ENCODE assay signal across 30 cellular contexts in genomic region chr12:109481863-109482262, GRCh38. TPM values are rescaled to one million over a fixed set of nuclear protein-coding genes. Genes with fewer than 3 reads are reported as not detected.
A peak's percentile ranks its signal among the peaks of the same experiment; 100 is the strongest.
DNase-seq lines count a peak whose midpoint lies in the region; ATAC-seq, FAIRE-seq and TF ChIP-seq lines count a peak whose summit lies in the region.
"Had no signal": no experiment of that assay in that cellular context is flagged by ENCODE, and none has a peak within 500 bp of the region (broad histone marks: within the 10 kb centered on the region; RNA-seq: fewer than 3 reads in every experiment).

No MANE protein-coding gene starts in this region.

- no peaks in the 10 kb centered on the region for H3K4me1 Mint-ChIP-seq in MCF 10A (ENCODE audit: insufficient read depth, unreplicated experiment)

- in situ Hi-C loops in K562 (cut with MboI), result no loop called here

- DNase-seq in K562 (ENCODE audit: extremely low read depth in 1 of 4, low spot score in 3 of 4), result no peak
- no peak for DNase-seq in MCF 10A (ENCODE audit: unreplicated experiment)
- DNase-seq: 8988T; ACHN; AML-193; BE2C; C1 segment of cervical spinal cord; Caco-2; Calu3; CD4-positive, alpha-beta memory T cell; CD4-positive, alpha-beta T cell; CD4-positive, CD25-positive, alpha-beta regulatory T cell; CD8-positive, alpha-beta memory T cell; CD8-positive, alpha-beta T cell; COR-L47; DMS 273 treated with DMSO at 0.1 percent for 48 hours; DMS153; DMS79; DMS79 treated with DMSO at 0.1 percent for 48 hours; DND-41; EL had no signal

- no peaks in the 10 kb centered on the region for H3K9me1 ChIP-seq in K562 (ENCODE audit: control insufficient read depth, insufficient read depth, low read length)

- WGBS in K562 (ENCODE audit: insufficient coverage, low coverage, missing lambda C conversion rate), result 63% methylated on average over 1 of the region's 1 CpG

- TF ChIP-seq CTCF in K562 (IDR thresholded peaks at IDR 0.05 in 2 of 3, conservative IDR thresholded peaks at IDR 0.05 in 1 of 3; ENCODE audit: insufficient read depth in 2 of 3, low read depth in 1 of 3, low read length in 3 of 3), result no peak
- no peak for TF ChIP-seq CTCF in MCF 10A (IDR thresholded peaks at IDR 0.05; ENCODE audit: unreplicated experiment)

- no peak for FAIRE-seq in K562 (lab: Jason Lieb, UNC)
- FAIRE-seq: A204.1, A549, D721Med had no signal

- peaks cover 22% of the 10 kb centered on the region for H3K79me2 ChIP-seq in K562 (ENCODE audit: control insufficient read depth, insufficient read depth, low read length)

- CTCF ChIA-PET in K562 (lab: Yijun Ruan, JAX; ENCODE audit: low intra/inter-chr PET ratio) (no interaction called here), MCF 10A (lab: Yijun Ruan, JAX) (interaction anchor here (1.4 kb wide), 1 partner anchor 54 kb away, joined by 3 read pairs; no protein-coding TSS in a partner anchor)

- TF ChIP-seq EP300 in K562 (IDR thresholded peaks at IDR 0.05; ENCODE audit: low read length), result no peak

- TF ChIP-seq POLR2A in K562 (conservative IDR thresholded peaks at IDR 0.05), result no peak

- H3K36me3 Mint-ChIP-seq in MCF 10A (ENCODE audit: insufficient read depth, unreplicated experiment), result peaks cover 46% of the 10 kb centered on the region

- TF ChIP-seq RAD21 in K562 (CRISPR knock-in tag; conservative IDR thresholded peaks at IDR 0.05 in 1 of 2, IDR thresholded peaks at IDR 0.05 in 1 of 2), result no peak

- no peak overlapping the region for H3K27ac ChIP-seq in K562 (ENCODE audit: extremely low read depth, low read depth, low read length)
- H3K27ac ChIP-seq: 22Rv1; A549; BLaER1; BLaER1 treated with 17β-estradiol and CSF1 and Interleukin-3, amounts not matched to agents 10 nM and 100 nM; C4-2B had no signal

- no peaks in the 10 kb centered on the region for H4K20me1 ChIP-seq in K562 (replicated peaks; ENCODE audit: control insufficient read depth, insufficient read depth, low read length)
- H4K20me1 ChIP-seq: BLaER1 had no signal

- no peak overlapping the region for H3K27ac Mint-ChIP-seq in MCF 10A (ENCODE audit: low read depth, unreplicated experiment)
- H3K27ac Mint-ChIP-seq: B cell; CD14-positive monocyte; CD4-positive, alpha-beta T cell; CD4-positive, CD25-positive, alpha-beta regulatory T cell; CD8-positive, alpha-beta T cell had no signal

- intact Hi-C loops in K562 (cut with micrococcal nuclease) (no loop called here), MCF 10A (cut with micrococcal nuclease) (no loop called here)

- no peaks in the 10 kb centered on the region for H3K9me3 ChIP-seq in K562 (replicated peaks; ENCODE audit: control insufficient read depth, insufficient read depth, low read depth, low read length)
- H3K9me3 ChIP-seq: A549; BE2C; BLaER1; BLaER1 treated with 17β-estradiol and CSF1 and Interleukin-3, amounts not matched to agents 10 nM and 100 nM; Caco-2 had no signal

- no peak overlapping the region for H3K4me3 ChIP-seq in K562
- H3K4me3 ChIP-seq: A549; BLaER1; BLaER1 treated with 17β-estradiol and CSF1 and Interleukin-3, amounts not matched to agents 10 nM and 100 nM had no signal

- no TSS peak for BruUV-seq in K562 (replicated peaks; lab: Mats Ljungman, UMichigan)
- BruUV-seq in MCF 10A (replicated peaks; lab: Mats Ljungman, UMichigan), result no TSS peak

- H2AFZ ChIP-seq in K562 (ENCODE audit: low read depth, low read length), result no peak overlapping the region

- POLR2A ChIA-PET in K562 (lab: Yijun Ruan, JAX), result no interaction called here
- POLR2A ChIA-PET in MCF 10A (lab: Yijun Ruan, JAX), result no interaction called here

- no peak overlapping the region for H3K9ac ChIP-seq in K562 (ENCODE audit: insufficient read depth in 1 of 2, low read depth in 2 of 2, low read length in 2 of 2)
- H3K9ac ChIP-seq: BLaER1; BLaER1 treated with 17β-estradiol and CSF1 and Interleukin-3, amounts not matched to agents 10 nM and 100 nM had no signal

- ATAC-seq in K562, result no peak
- ATAC-seq: A549; CD8-positive, alpha-beta T cell had no signal

- no peaks in the 10 kb centered on the region for H3K27me3 ChIP-seq in K562 (ENCODE audit: control insufficient read depth in 2 of 2, insufficient read depth in 2 of 2, low read length in 2 of 2)
- H3K27me3 ChIP-seq: BE2C; BLaER1; BLaER1 treated with 17β-estradiol and CSF1 and Interleukin-3, amounts not matched to agents 10 nM and 100 nM had no signal

- H3K27me3 Mint-ChIP-seq in MCF 10A (ENCODE audit: insufficient read depth, unreplicated experiment), result no peaks in the 10 kb centered on the region
- H3K27me3 Mint-ChIP-seq: B cell; CD4-positive, alpha-beta memory T cell; CD4-positive, alpha-beta T cell; CD8-positive, alpha-beta memory T cell had no signal

- H3K36me3 ChIP-seq in K562 (ENCODE audit: control insufficient read depth, insufficient read depth, low read length), result peaks cover 34% of the 10 kb centered on the region; the same call in 2 of the 3 replicates

- no peak overlapping the region for H3K4me2 ChIP-seq in K562 (ENCODE audit: insufficient read depth, low read length)
- H3K4me2 ChIP-seq: A549; BLaER1; BLaER1 treated with 17β-estradiol and CSF1 and Interleukin-3, amounts not matched to agents 10 nM and 100 nM had no signal

- H3K4me3 Mint-ChIP-seq in MCF 10A (ENCODE audit: unreplicated experiment), result no peak overlapping the region
- H3K4me3 Mint-ChIP-seq: B cell; CD14-positive monocyte; CD4-positive, alpha-beta memory T cell; CD4-positive, alpha-beta T cell; CD8-positive, alpha-beta T cell had no signal

- H3K9me3 Mint-ChIP-seq in MCF 10A (ENCODE audit: unreplicated experiment), result no peaks in the 10 kb centered on the region
- H3K9me3 Mint-ChIP-seq: CD14-positive monocyte; CD4-positive, alpha-beta memory T cell; CD4-positive, alpha-beta T cell; CD4-positive, CD25-positive, alpha-beta regulatory T cell; CD8-positive, alpha-beta memory T cell; CD8-positive, alpha-beta T cell had no signal

- H3K4me1 ChIP-seq in K562 (replicated peaks in 1 of 2; ENCODE audit: control insufficient read depth in 2 of 2, insufficient read depth in 2 of 2, low read length in 2 of 2), result peaks cover 3 to 4% of the 10 kb centered on the region in 2 experiments; a peak in 1 of 5 replicates
- H3K4me1 ChIP-seq: BE2C had no signal

TF ChIP-seq in K562, 482 proteins besides CTCF, POLR2A, EP300 and RAD21:
- TF ChIP-seq ZNF507 (tag; conservative IDR thresholded peaks at IDR 0.05) (no peak), DACH1 (IDR thresholded peaks at IDR 0.05; ENCODE audit: partially characterized antibody) (peak; percentile 58)

RNA-seq across cellular contexts. Expression of gene UBE3B, which starts 4.4 kb away (rescaled TPM):
- total RNA-seq in K562 (2011; cell fraction: chromatin; rRNA removed; ENCODE audit: low replicate concordance), result 126 and 128 TPM in 2 replicates
- total RNA-seq in K562 (2011; cell fraction: nucleolus; rRNA removed), result 54.6 and 61.0 TPM in 2 replicates
- total RNA-seq in K562 (2011; cell fraction: nucleoplasm; rRNA removed), result 70.8 and 93.3 TPM in 2 replicates
- 16.2 and 19.8 TPM in 2 replicates for total RNA-seq in K562 (2014; rRNA removed)
- total RNA-seq in K562 (2014; rRNA removed; fragmentation: Illumina TruSeq; extraction: Trizol), result 12.2 and 13.8 TPM in 2 replicates
- total RNA-seq in K562 (2015; rRNA removed; fragmentation: Illumina TruSeq; extraction: Trizol), result 11.5 and 11.6 TPM in 2 replicates
- total RNA-seq in K562 (2021), result 18.7 and 21.8 TPM in 2 replicates
- polyA plus RNA-seq in K562 (2011; rRNA removed), result 23.6 and 28.5 TPM in 2 replicates
- polyA plus RNA-seq in K562 (2011; cell fraction: cytosol; rRNA removed), result 11.8 and 17.3 TPM in 2 replicates
- polyA plus RNA-seq in K562 (2011; cell fraction: nucleus; rRNA removed), result 102 and 103 TPM in 2 replicates
- 13.6 and 18.2 TPM in 2 replicates for polyA plus RNA-seq in K562 (2012)
- polyA plus RNA-seq in K562 (2014; fragmentation: Illumina TruSeq; extraction: Trizol), result 14.8 and 17.1 TPM in 2 replicates
- polyA plus RNA-seq in K562 (2014; fragmentation: Nextera tagmentation; extraction: Ambion mirVana), result 1 to 10 TPM; 7.6 to 8.1 TPM
- polyA plus RNA-seq in K562 (2014; rRNA removed), result 15.5 and 22.1 TPM in 2 replicates
- polyA minus RNA-seq in K562 (2011; rRNA and poly(A)+ RNA removed), result 49.4 and 50.7 TPM in 2 replicates
- polyA minus RNA-seq in K562 (2011; cell fraction: cytosol; rRNA and poly(A)+ RNA removed), result 18.0 and 22.2 TPM in 2 replicates
- polyA minus RNA-seq in K562 (2011; cell fraction: nucleus; rRNA and poly(A)+ RNA removed), result 56.4 and 98.5 TPM in 2 replicates
- total RNA-seq in MCF 10A (2022), result 38.6 and 40.0 TPM in 2 replicates

RNA-seq across cellular contexts. Expression of gene KCTD10, which starts 4.8 kb away (rescaled TPM):
- total RNA-seq in K562 (2011; cell fraction: chromatin; rRNA removed; ENCODE audit: low replicate concordance), result 70.7 and 115 TPM in 2 replicates
- total RNA-seq in K562 (2011; cell fraction: nucleolus; rRNA removed), result 74.2 and 80.5 TPM in 2 replicates
- total RNA-seq in K562 (2011; cell fraction: nucleoplasm; rRNA removed), result 83.2 and 88.9 TPM in 2 replicates
- total RNA-seq in K562 (2014; rRNA removed) (10.1 and 22.7 TPM in 2 replicates), K562 (2014; rRNA removed; fragmentation: Illumina TruSeq; extraction: Trizol) (13.3 and 16.7 TPM in 2 replicates), K562 (2015; rRNA removed; fragmentation: Illumina TruSeq; extraction: Trizol) (14.9 and 15.7 TPM in 2 replicates), K562 (2021) (20.4 and 24.1 TPM in 2 replicates), MCF 10A (2022) (44.9 and 45.7 TPM in 2 replicates)
- polyA plus RNA-seq in K562 (2011; rRNA removed) (37.5 and 40.7 TPM in 2 replicates), K562 (2014; fragmentation: Illumina TruSeq; extraction: Trizol) (19.2 and 25.9 TPM in 2 replicates), K562 (2014; fragmentation: Nextera tagmentation; extraction: Ambion mirVana) (10 to 100 TPM in 1 of 2 experiments, 1 to 10 TPM in 1; 1.9 to 12.3 TPM), K562 (2014; rRNA removed) (19.1 and 21.8 TPM in 2 replicates)
- 38.5 and 40.1 TPM in 2 replicates for polyA plus RNA-seq in K562 (2011; cell fraction: cytosol; rRNA removed)
- polyA plus RNA-seq in K562 (2011; cell fraction: nucleus; rRNA removed), result 56.0 and 66.5 TPM in 2 replicates
- 15.0 and 18.6 TPM in 2 replicates for polyA plus RNA-seq in K562 (2012)
- 63.9 and 66.3 TPM in 2 replicates for polyA minus RNA-seq in K562 (2011; rRNA and poly(A)+ RNA removed)
- 26.6 and 27.7 TPM in 2 replicates for polyA minus RNA-seq in K562 (2011; cell fraction: cytosol; rRNA and poly(A)+ RNA removed)
- polyA minus RNA-seq in K562 (2011; cell fraction: nucleus; rRNA and poly(A)+ RNA removed), result 54.7 and 75.9 TPM in 2 replicates
